ENCODE assay signal across 1 cellular context in the genomic region with DNA sequence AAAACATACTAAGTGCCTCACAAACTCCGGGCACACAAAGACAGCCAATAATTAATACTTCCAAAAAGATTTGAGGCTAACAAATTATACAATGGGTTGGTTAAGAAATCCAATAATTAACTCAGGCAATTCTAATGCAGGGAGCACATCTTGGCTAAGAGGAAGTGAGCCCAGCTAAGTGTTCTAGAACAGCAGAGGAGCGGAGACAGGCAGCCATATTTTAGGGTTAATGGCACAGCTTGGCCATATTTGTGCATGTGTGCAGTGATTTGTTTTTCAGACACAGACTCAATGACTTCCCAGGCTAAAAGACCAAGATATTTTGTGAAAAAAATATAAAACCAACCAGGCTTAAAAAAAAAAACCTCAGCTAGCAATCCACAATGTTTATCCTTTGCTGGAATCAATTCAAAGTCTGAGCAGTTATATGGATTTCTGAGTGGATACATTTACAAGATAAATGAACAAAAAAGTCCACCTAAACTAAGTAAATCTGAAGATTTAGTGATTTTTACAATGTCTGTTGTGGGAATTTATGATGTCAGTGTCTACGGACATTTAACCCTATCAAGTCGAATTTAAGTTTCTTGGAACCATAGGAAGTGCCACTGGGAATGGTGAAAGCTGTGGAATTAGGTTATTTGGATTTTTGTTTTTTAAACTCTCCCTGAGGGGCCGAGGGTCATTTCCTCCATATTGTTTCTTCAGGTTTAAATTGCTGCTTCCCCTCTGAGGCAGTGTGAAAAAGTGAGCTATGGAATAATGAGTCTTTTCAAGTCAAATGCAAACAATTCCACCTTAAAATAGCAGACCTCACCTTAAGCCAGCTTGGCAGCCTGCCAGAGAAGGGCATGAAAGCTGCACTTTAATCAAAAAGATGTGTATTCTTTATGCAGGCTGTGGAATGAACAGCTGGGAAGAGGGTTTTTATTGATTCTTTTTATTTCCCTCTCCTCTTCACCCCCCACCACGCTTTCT.
TF ChIP-seq lines count a peak whose summit lies in the region.

No MANE protein-coding gene starts in this region.

TF ChIP-seq in endothelial cell of umbilical vein, 7 proteins besides CTCF, POLR2A, EP300 and RAD21 (continued from another document):
- TF ChIP-seq MYC (IDR thresholded peaks at IDR 0.05; ENCODE audit: low read depth, low read length) (no peak), POLR2AphosphoS5 (IDR thresholded peaks at IDR 0.05; ENCODE audit: insufficient read depth, low read depth, low read length) (no peak), EZH2 (IDR thresholded peaks at IDR 0.05; ENCODE audit: borderline replicate concordance, low read depth, low read length, severe bottlenecking) (no peak)
